ENCODE assay signal across 8 cellular contexts in the genomic region with DNA sequence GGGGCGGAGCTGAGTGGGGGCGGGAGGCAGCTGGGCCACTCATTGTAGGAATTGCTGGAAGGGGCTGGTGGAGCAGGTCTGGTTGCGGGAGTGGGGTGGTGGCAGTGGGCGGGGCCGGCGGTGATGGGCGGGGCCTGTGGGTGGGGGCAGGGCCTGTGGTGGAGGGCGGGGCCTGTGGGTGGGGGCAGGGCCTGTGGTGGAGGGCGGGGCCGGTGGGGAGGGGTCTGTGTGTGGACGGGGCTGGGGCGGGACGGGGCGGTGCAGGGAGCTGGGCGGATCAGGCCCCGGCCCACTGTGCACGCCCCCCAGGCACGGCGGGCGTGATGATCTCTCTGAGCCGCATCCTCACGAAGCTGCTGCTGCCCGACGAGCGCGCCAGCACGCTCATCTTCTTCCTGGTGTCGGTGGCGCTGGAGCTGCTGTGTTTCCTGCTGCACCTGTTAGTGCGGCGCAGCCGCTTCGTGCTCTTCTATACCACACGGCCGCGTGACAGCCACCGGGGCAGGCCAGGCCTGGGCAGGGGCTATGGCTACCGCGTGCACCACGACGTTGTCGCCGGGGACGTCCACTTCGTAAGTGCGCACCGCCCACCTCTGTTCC. TPM values are rescaled to one million over a fixed set of nuclear protein-coding genes. Genes with fewer than 3 reads are reported as not detected.
DNase-seq lines count a peak whose midpoint lies in the region; ATAC-seq, FAIRE-seq and TF ChIP-seq lines count a peak whose summit lies in the region.

No MANE protein-coding gene starts in this region.

- no peaks in the 10 kb centered on the region for H3K9me2 ChIP-seq in PC-3 (replicated peaks; ENCODE audit: low read length)

- BruUV-seq in PC-3 (replicated peaks; lab: Mats Ljungman, UMichigan), result no TSS peak

- peak overlapping the region in 8 of 9 donors; percentile 36 to 92 (median 74) for H3K27ac Mint-ChIP-seq in naive thymus-derived CD4-positive, alpha-beta T cell

- H3K9ac ChIP-seq in PC-3 (ENCODE audit: low read length), result no peak overlapping the region

- peaks cover 0 to 4% (median 0%) of the 10 kb centered on the region in 5 donors for H3K36me3 Mint-ChIP-seq in naive thymus-derived CD4-positive, alpha-beta T cell

- no peaks in the 10 kb centered on the region for H3K27me3 ChIP-seq in PC-3 (ENCODE audit: low read length)
- no peaks in the 10 kb centered on the region for H3K27me3 ChIP-seq in naive thymus-derived CD4-positive, alpha-beta T cell (ENCODE audit: control insufficient read depth in 2 of 2, insufficient read depth in 2 of 2, low read length in 2 of 2)

- FAIRE-seq in GM12892 (lab: Jason Lieb, UNC), result no peak

- H3K79me2 ChIP-seq in PC-3 (ENCODE audit: low read length), result no peaks in the 10 kb centered on the region

- TF ChIP-seq POLR2A in GM12892 (IDR thresholded peaks at IDR 0.05; ENCODE audit: low read depth, low read length), result no peak

- intact Hi-C loops in PC-3 (cut with micrococcal nuclease), result no loop called here
- intact Hi-C loops in naive thymus-derived CD4-positive, alpha-beta T cell (cut with micrococcal nuclease), result loop anchor here (1.0 to 2.0 kb wide), 4 partner anchors 14 to 101 kb away; a partner anchor contains a TSS

- H3K27ac ChIP-seq in PC-3 (ENCODE audit: low read length), result no peak overlapping the region
- H3K27ac ChIP-seq in naive thymus-derived CD4-positive, alpha-beta T cell (ENCODE audit: low read depth, low read length), result no peak overlapping the region

- peaks cover 0 to 28% (median 3%) of the 10 kb centered on the region in 5 donors for H3K27me3 Mint-ChIP-seq in naive thymus-derived CD4-positive, alpha-beta T cell

- no peaks in the 10 kb centered on the region for H3K36me3 ChIP-seq in PC-3 (ENCODE audit: low read depth, low read length)
- H3K36me3 ChIP-seq in naive thymus-derived CD4-positive, alpha-beta T cell (ENCODE audit: control insufficient read depth in 2 of 3, insufficient read depth in 3 of 3, low read length in 3 of 3), result no peaks in the 10 kb centered on the region

- CTCF ChIA-PET in PC-3 (lab: Charles Lee), result no interaction called here
- CTCF ChIA-PET in naive thymus-derived CD4-positive, alpha-beta T cell (lab: Charles Lee), result interaction anchor here (0.7 kb wide), 1 partner anchor 182 kb away, joined by 3 read pairs; no protein-coding TSS in a partner anchor

- DNase-seq in GM12892 (ENCODE audit: insufficient read length), result peak; percentile 52
- peak; percentile 48 for DNase-seq in PC-3
- peak; percentile 58 for DNase-seq in activated effector memory CD4-positive, alpha-beta T cell treated with Interleukin-2 at 50 U/mL for 16 hours
- peak; percentile 49 to 83 (median 72) for DNase-seq in naive thymus-derived CD4-positive, alpha-beta T cell
- no peak for DNase-seq in KBM-7
- no peak for DNase-seq in NCI-H1930 (lab: John Stamatoyannopoulos, UW)

- H3K4me1 ChIP-seq in PC-3 (ENCODE audit: insufficient read depth, low read length), result no peaks in the 10 kb centered on the region; the same call in 1 of the 2 replicates
- peaks cover 8 to 13% of the 10 kb centered on the region in 2 donors for H3K4me1 ChIP-seq in naive thymus-derived CD4-positive, alpha-beta T cell (ENCODE audit: control insufficient read depth in 2 of 2, insufficient read depth in 2 of 2, low read length in 2 of 2)

- peak overlapping the region; percentile 82 to 92 (median 85) for H3K4me3 Mint-ChIP-seq in naive thymus-derived CD4-positive, alpha-beta T cell

- no peaks in the 10 kb centered on the region for H3K9me3 ChIP-seq in PC-3 (ENCODE audit: low read length)
- H3K9me3 ChIP-seq in naive thymus-derived CD4-positive, alpha-beta T cell (ENCODE audit: control insufficient read depth in 2 of 3, low read length in 3 of 3), result peaks cover 0 to 19% (median 0%) of the 10 kb centered on the region in 3 experiments

- H3F3A ChIP-seq in PC-3 (ENCODE audit: low read length, unreplicated experiment), result no peaks in the 10 kb centered on the region

- peaks cover 0 to 15% (median 5%) of the 10 kb centered on the region in 11 donors for H3K9me3 Mint-ChIP-seq in naive thymus-derived CD4-positive, alpha-beta T cell

- H3K4me1 Mint-ChIP-seq in naive thymus-derived CD4-positive, alpha-beta T cell, result peaks cover 9 to 17% (median 14%) of the 10 kb centered on the region in 7 donors

- no peak overlapping the region; the same call in 1 of the 2 replicates for H3K4me3 ChIP-seq in PC-3 (ENCODE audit: low read length)
- peak overlapping the region; percentile 61 for H3K4me3 ChIP-seq in naive thymus-derived CD4-positive, alpha-beta T cell (ENCODE audit: low read length)

- TF ChIP-seq CTCF in PC-3 (conservative IDR thresholded peaks at IDR 0.05; ENCODE audit: low read depth, low read length), result no peak

- H3K4me2 ChIP-seq in PC-3 (ENCODE audit: low read length), result peak overlapping the region; percentile 67

- POLR2A ChIA-PET in PC-3 (lab: Charles Lee; ENCODE audit: unreplicated experiment), result no interaction called here
- POLR2A ChIA-PET in naive thymus-derived CD4-positive, alpha-beta T cell (lab: Charles Lee), result no interaction called here

- no peaks in the 10 kb centered on the region for H4K20me1 ChIP-seq in PC-3 (ENCODE audit: low read length)

- peak; percentile 69 for ATAC-seq in PC-3
- peak; percentile 95 for ATAC-seq in naive thymus-derived CD4-positive, alpha-beta T cell
- no peak for ATAC-seq in HG02884 (IDR thresholded peaks at IDR 0.05; ENCODE audit: unreplicated experiment)
- no peak for ATAC-seq in HG02588 (IDR thresholded peaks at IDR 0.05; ENCODE audit: unreplicated experiment)

- H2AFZ ChIP-seq in PC-3 (ENCODE audit: low read length), result peak overlapping the region; percentile 71

- in situ Hi-C loops in KBM-7 (cut with MboI; ENCODE audit: low pct_unique_long_range_greater_than_20kb, low sequenced_read_pairs), result no loop called here

RNA-seq across cellular contexts. Expression of a gene that starts 14.0 kb away (rescaled TPM):
- polyA plus RNA-seq in GM12892 (2012; ENCODE audit: missing spikeins), result 0.40 TPM
- total RNA-seq in PC-3 (2014; rRNA removed), result 6.7 and 8.9 TPM in 2 replicates
- total RNA-seq in naive thymus-derived CD4-positive, alpha-beta T cell, result 1 to 10 TPM in 1 of 5 experiments, under 1 TPM in 4; 0.11 to 1.3 (median 0.32) TPM
- under 1 TPM in 1 of 2 donors, not detected in 1; 0.38 TPM for polyA plus RNA-seq in naive thymus-derived CD4-positive, alpha-beta T cell

Comparison
In these comparisons a context has a peak if more than half of its experiments do, and no peak if none do; other contexts are left out.
1. DNase-seq: peak in GM12892 (single experiment), PC-3 (single experiment), activated effector memory CD4-positive, alpha-beta T cell treated with Interleukin-2 at 50 U/mL for 16 hours (single experiment) and naive thymus-derived CD4-positive, alpha-beta T cell (9 of 9); none in KBM-7 (single experiment) and NCI-H1930 (0 of 2).
2. ATAC-seq: peak in PC-3 (single experiment) and naive thymus-derived CD4-positive, alpha-beta T cell (single experiment); none in HG02884 (single experiment) and HG02588 (single experiment).